In the genomic region with DNA sequence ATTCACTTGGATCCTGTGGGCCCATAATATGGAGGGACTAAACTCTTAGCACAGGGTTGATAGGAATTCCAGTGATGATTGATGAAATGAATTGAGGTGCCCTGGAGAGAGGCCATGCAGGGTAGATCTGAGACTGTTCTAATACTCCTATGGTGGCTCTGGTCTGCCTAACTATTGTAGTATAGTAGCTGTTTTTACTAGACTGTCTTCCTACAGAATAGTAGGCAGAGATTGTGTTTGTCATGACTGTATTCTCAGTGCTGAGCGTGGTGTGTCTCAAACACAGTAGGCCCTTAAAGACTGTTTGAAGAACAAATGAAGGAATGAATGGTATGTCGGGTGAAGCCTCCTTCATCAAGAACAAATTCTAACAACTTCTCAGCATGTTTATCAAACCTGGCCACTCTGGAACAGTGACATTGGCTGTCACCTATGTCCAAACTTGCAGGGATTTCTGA, we compare ENCODE assay signal across 8 cellular contexts.
DNase-seq lines count a peak whose midpoint lies in the region; ATAC-seq and TF ChIP-seq lines count a peak whose summit lies in the region.

No MANE protein-coding gene starts in this region.

- H2AFZ ChIP-seq in KMS-11 (ENCODE audit: low read depth): peak overlapping the region; percentile 47

- H3K4me3 ChIP-seq in KMS-11 (IDR thresholded peaks at IDR 0.05; ENCODE audit: insufficient read depth, low read depth, low read length): no peak overlapping the region
- peak overlapping the region in 2 of 5 donors; percentile 50 to 56 for H3K4me3 ChIP-seq in subcutaneous abdominal adipose tissue (ENCODE audit: low read depth in 1 of 5, low read length in 5 of 5)

- no peaks in the 10 kb centered on the region for H3K36me3 Mint-ChIP-seq in natural killer cell

- peak overlapping the region; percentile 66 for H3K4me2 ChIP-seq in KMS-11

- H4K20me1 ChIP-seq in KMS-11 (ENCODE audit: insufficient read depth): no peaks in the 10 kb centered on the region

- H3K9me3 ChIP-seq in subcutaneous abdominal adipose tissue (ENCODE audit: control insufficient read depth in 5 of 5, low read length in 5 of 5): no peaks in the 10 kb centered on the region

- H3K4me3 Mint-ChIP-seq in natural killer cell: no peak overlapping the region

- peak overlapping the region; percentile 26; the same call in 1 of the 2 replicates for H3K27ac ChIP-seq in KMS-11
- peak overlapping the region; percentile 69 for H3K27ac ChIP-seq in subcutaneous abdominal adipose tissue (ENCODE audit: low read depth, low read length)

- peaks cover 38% of the 10 kb centered on the region for H3K4me1 ChIP-seq in KMS-11 (ENCODE audit: low read depth, poor library complexity, severe bottlenecking)
- H3K4me1 ChIP-seq in subcutaneous abdominal adipose tissue (ENCODE audit: control insufficient read depth in 5 of 5, insufficient read depth in 5 of 5, low read length in 5 of 5): peaks cover 12 to 45% (median 34%) of the 10 kb centered on the region in 5 donors

- DNase-seq in left ventricle myocardium superior: no peak
- DNase-seq in foreskin melanocyte: no peak
- DNase-seq in natural killer cell: no peak
- no peak for DNase-seq in head of caudate nucleus

- H3K36me3 ChIP-seq in KMS-11 (ENCODE audit: insufficient read depth) (no peaks in the 10 kb centered on the region), subcutaneous abdominal adipose tissue (ENCODE audit: control insufficient read depth in 5 of 5, insufficient read depth in 5 of 5, low read length in 5 of 5) (no peaks in the 10 kb centered on the region)

- no peak overlapping the region for H3K27ac Mint-ChIP-seq in natural killer cell

- H3K9me3 Mint-ChIP-seq in natural killer cell: no peaks in the 10 kb centered on the region

- H3K4me1 Mint-ChIP-seq in natural killer cell: peaks cover 0 to 6% of the 10 kb centered on the region in 2 donors

- H3K27me3 ChIP-seq in KMS-11 (ENCODE audit: insufficient read depth, low read depth): no peaks in the 10 kb centered on the region
- no peaks in the 10 kb centered on the region for H3K27me3 ChIP-seq in subcutaneous abdominal adipose tissue (ENCODE audit: control insufficient read depth in 5 of 5, insufficient read depth in 4 of 5, low read length in 5 of 5)

- no peaks in the 10 kb centered on the region for H3K79me2 ChIP-seq in KMS-11 (ENCODE audit: insufficient read depth, low read depth)

- intact Hi-C loops in left ventricle myocardium superior (cut with micrococcal nuclease): loop anchor here (5.0 kb wide), 1 partner anchor 106 kb away; a partner anchor contains a TSS
- intact Hi-C loops in natural killer cell (cut with micrococcal nuclease): no loop called here
- intact Hi-C loops in head of caudate nucleus (cut with DNase I): loop anchor here (5.0 to 10.0 kb wide), 2 partner anchors 83 to 181 kb away; no protein-coding TSS in a partner anchor

- ATAC-seq in GM21619 (IDR thresholded peaks at IDR 0.05; ENCODE audit: unreplicated experiment) (peak; percentile 3), left ventricle myocardium superior (peak; percentile 21), natural killer cell (no peak), GM18517 (IDR thresholded peaks at IDR 0.05; ENCODE audit: unreplicated experiment) (no peak)

- TF ChIP-seq CTCF in KMS-11 (conservative IDR thresholded peaks at IDR 0.05; ENCODE audit: low read depth, low read length) (no peak), natural killer cell (IDR thresholded peaks at IDR 0.05) (no peak)

- no peak overlapping the region; the same call in 1 of the 2 replicates for H3K9ac ChIP-seq in KMS-11
- H3K9ac ChIP-seq in subcutaneous abdominal adipose tissue (ENCODE audit: low read length in 5 of 5): no peak overlapping the region

- no peaks in the 10 kb centered on the region for H3K27me3 Mint-ChIP-seq in natural killer cell (ENCODE audit: low read depth in 2 of 2)

Comparison
In these comparisons a context has a peak if more than half of its experiments do, and no peak if none do; other contexts are left out.
1. ATAC-seq: peak in GM21619 (single experiment) and left ventricle myocardium superior (single experiment); none in natural killer cell (0 of 3) and GM18517 (single experiment).